In genomic region chr11:113806403-113806802, GRCh38 we compare ENCODE assay signal across 10 cellular contexts. TPM values are rescaled to one million over a fixed set of nuclear protein-coding genes. Genes with fewer than 3 reads are reported as not detected.
DNase-seq lines count a peak whose midpoint lies in the region; ATAC-seq and TF ChIP-seq lines count a peak whose summit lies in the region.
"Had no signal": no experiment of that assay in that cellular context is flagged by ENCODE, and none has a peak within 500 bp of the region (broad histone marks: within the 10 kb centered on the region; RNA-seq: fewer than 3 reads in every experiment).

No MANE protein-coding gene starts in this region.

- H3K4me1 Mint-ChIP-seq in activated CD4-positive, alpha-beta memory T cell treated with anti-CD3 and anti-CD28 coated beads for 36 hours (ENCODE audit: low read depth), result no peaks in the 10 kb centered on the region

- H3K4me3 ChIP-seq in OCI-LY7 (ENCODE audit: low read depth, low read length, poor library complexity, severe bottlenecking) (no peak overlapping the region), esophagus squamous epithelium (no peak overlapping the region), psoas muscle (no peak overlapping the region)
- H3K4me3 ChIP-seq: SJSA1 had no signal

- BruUV-seq in OCI-LY7 (replicated peaks; lab: Mats Ljungman, UMichigan), result no TSS peak

- peaks cover 22% of the 10 kb centered on the region for H3K36me3 Mint-ChIP-seq in activated CD4-positive, alpha-beta memory T cell treated with anti-CD3 and anti-CD28 coated beads for 36 hours

- H3K9me3 Mint-ChIP-seq in activated CD4-positive, alpha-beta memory T cell treated with anti-CD3 and anti-CD28 coated beads for 36 hours, result no peaks in the 10 kb centered on the region

- no peak overlapping the region for H3K4me2 ChIP-seq in OCI-LY7 (ENCODE audit: low read length)

- H3K79me2 ChIP-seq in OCI-LY7 (ENCODE audit: insufficient read depth, low read depth, low read length), result no peaks in the 10 kb centered on the region

- no peak for TF ChIP-seq POLR2A in esophagus squamous epithelium (IDR thresholded peaks at IDR 0.05)

- peaks cover 88% of the 10 kb centered on the region for H3K36me3 ChIP-seq in OCI-LY7 (ENCODE audit: insufficient read depth, low read length)
- H3K36me3 ChIP-seq in esophagus squamous epithelium, result peaks cover 0 to 99% (median 13%) of the 10 kb centered on the region in 3 donors
- peaks cover 22 to 99% of the 10 kb centered on the region in 2 donors for H3K36me3 ChIP-seq in psoas muscle (ENCODE audit: insufficient read depth in 1 of 2, low read depth in 1 of 2)

- H3K4me3 Mint-ChIP-seq in activated CD4-positive, alpha-beta memory T cell treated with anti-CD3 and anti-CD28 coated beads for 36 hours, result no peak overlapping the region

- H3K27me3 ChIP-seq in esophagus squamous epithelium, result no peaks in the 10 kb centered on the region
- H3K27me3 ChIP-seq in psoas muscle (ENCODE audit: insufficient read depth in 3 of 3, low read length in 2 of 3), result no peaks in the 10 kb centered on the region
- H3K27me3 ChIP-seq: neutrophil, SJSA1 had no signal

- CTCF ChIA-PET in OCI-LY7 (lab: Charles Lee; ENCODE audit: unreplicated experiment), result no interaction called here
- CTCF ChIA-PET in activated CD4-positive, alpha-beta memory T cell treated with anti-CD3 and anti-CD28 coated beads for 36 hours (lab: Charles Lee), result interaction anchor here (0.9 to 1.2 kb wide), 4 partner anchors 10 to 179 kb away, joined by 3 to 4 read pairs (median 4); partner anchors contain the start of gene ZW10

- POLR2A ChIA-PET in OCI-LY7 (lab: Charles Lee), result interaction anchor here (0.6 kb wide), 1 partner anchor 54 kb away, joined by 7 read pairs; no protein-coding TSS in a partner anchor
- POLR2A ChIA-PET in activated CD4-positive, alpha-beta memory T cell treated with anti-CD3 and anti-CD28 coated beads for 36 hours (lab: Charles Lee), result no interaction called here

- no peaks in the 10 kb centered on the region for H3K27me3 Mint-ChIP-seq in activated CD4-positive, alpha-beta memory T cell treated with anti-CD3 and anti-CD28 coated beads for 36 hours

- no peak overlapping the region for H3K27ac Mint-ChIP-seq in activated CD4-positive, alpha-beta memory T cell treated with anti-CD3 and anti-CD28 coated beads for 36 hours

- 92 to 100% methylated on average over 2 of the region's 2 CpGs for whole genome bisulfite sequencing in esophagus squamous epithelium, 2 donors
- 91 to 98% (median 97%) methylated on average over 2 of the region's 2 CpGs for WGBS in psoas muscle, 3 donors

- DNase-seq in D341Med (ENCODE audit: low spot score), result peak; percentile 53
- DNase-seq in OCI-LY7 (ENCODE audit: low spot score), result peak; percentile 46
- DNase-seq in esophagus squamous epithelium (lab: John Stamatoyannopoulos, UW), result no peak
- no peak for DNase-seq in psoas muscle
- DNase-seq in NCI-H2029 (lab: John Stamatoyannopoulos, UW), result no peak
- no peak for DNase-seq in middle frontal gyrus (ENCODE audit: extremely low spot score, low spot score)
- no peak for DNase-seq in activated CD4-positive, alpha-beta memory T cell treated with anti-CD3 and anti-CD28 coated beads for 36 hours

- peak; percentile 57 for ATAC-seq in GM21723 (IDR thresholded peaks at IDR 0.05; ENCODE audit: unreplicated experiment)
- peak; percentile 53 to 72 (median 64) for ATAC-seq in psoas muscle

- no peak overlapping the region for H2AFZ ChIP-seq in OCI-LY7 (ENCODE audit: low read length)

- no peaks in the 10 kb centered on the region for H3K9me2 ChIP-seq in OCI-LY7 (ENCODE audit: insufficient read depth, low read length)

- H3K4me1 ChIP-seq in OCI-LY7 (ENCODE audit: insufficient read depth, low read length, poor library complexity, severe bottlenecking) (no peaks in the 10 kb centered on the region), esophagus squamous epithelium (no peaks in the 10 kb centered on the region), psoas muscle (no peaks in the 10 kb centered on the region)
- H3K4me1 ChIP-seq: SJSA1 had no signal

- TF ChIP-seq CTCF in OCI-LY7 (conservative IDR thresholded peaks at IDR 0.05; ENCODE audit: low read length) (peak; percentile 77), esophagus squamous epithelium (IDR thresholded peaks at IDR 0.05) (peak in 4 of 6 experiments; percentile 12 to 47 (median 17)), psoas muscle (IDR thresholded peaks at IDR 0.05) (peak; percentile 22)

- H4K20me1 ChIP-seq in OCI-LY7 (ENCODE audit: insufficient read depth, low read length), result no peaks in the 10 kb centered on the region

- intact Hi-C loops in OCI-LY7 (cut with micrococcal nuclease; ENCODE audit: unreplicated experiment) (loop anchor here (5.0 kb wide), 2 partner anchors 71 to 456 kb away; partner anchors contain the start of gene USP28), esophagus squamous epithelium (cut with DNase I) (no loop called here), psoas muscle (cut with DNase I) (no loop called here)
- intact Hi-C loops in activated CD4-positive, alpha-beta memory T cell treated with anti-CD3 and anti-CD28 coated beads for 36 hours (cut with micrococcal nuclease), result no loop called here

- no peak overlapping the region for H3K27ac ChIP-seq in OCI-LY7 (ENCODE audit: low read depth, low read length, poor library complexity, severe bottlenecking)
- no peak overlapping the region for H3K27ac ChIP-seq in esophagus squamous epithelium
- no peak overlapping the region for H3K27ac ChIP-seq in psoas muscle
- H3K27ac ChIP-seq: neutrophil, SJSA1 had no signal

- no peaks in the 10 kb centered on the region for H3K9me3 ChIP-seq in OCI-LY7 (ENCODE audit: low read length)
- no peaks in the 10 kb centered on the region for H3K9me3 ChIP-seq in esophagus squamous epithelium
- H3K9me3 ChIP-seq in psoas muscle, result no peaks in the 10 kb centered on the region
- H3K9me3 ChIP-seq: neutrophil, SJSA1 had no signal

RNA-seq across cellular contexts. Expression of gene CLDN25, which starts 26.8 kb away (rescaled TPM):
- not detected in 2 replicates for total RNA-seq in OCI-LY7 (2014; rRNA removed; shearing (Covaris generic))
- not detected in 2 replicates for total RNA-seq in OCI-LY7 (2022)
- not detected for total RNA-seq in esophagus squamous epithelium
- total RNA-seq in psoas muscle, result not detected
- not detected for polyA plus RNA-seq in psoas muscle
- not detected for total RNA-seq in activated CD4-positive, alpha-beta memory T cell treated with anti-CD3 and anti-CD28 coated beads for 36 hours
- total RNA-seq: SJSA1 had no signal

RNA-seq across cellular contexts. Expression of gene ZW10, which starts 32.9 kb away (rescaled TPM):
- total RNA-seq in OCI-LY7 (2014; rRNA removed; shearing (Covaris generic)), result 15.9 and 18.9 TPM in 2 replicates
- total RNA-seq in OCI-LY7 (2022), result 19.2 and 19.9 TPM in 2 replicates
- total RNA-seq in esophagus squamous epithelium, result 10 to 100 TPM; 11.3 to 17.1 (median 15.2) TPM
- total RNA-seq in psoas muscle, result 10 to 100 TPM; 10.8 to 17.5 (median 16.7) TPM
- 10 to 100 TPM; 11.7 to 26.6 (median 13.2) TPM for polyA plus RNA-seq in psoas muscle
- 10 to 100 TPM; 14.6 to 15.2 TPM for total RNA-seq in activated CD4-positive, alpha-beta memory T cell treated with anti-CD3 and anti-CD28 coated beads for 36 hours

Comparison
In these comparisons a context has a peak if more than half of its experiments do, and no peak if none do; other contexts are left out.
1. DNase-seq: peak in D341Med (single experiment) and OCI-LY7 (single experiment); none in esophagus squamous epithelium (single experiment), psoas muscle (0 of 2), NCI-H2029 (single experiment), middle frontal gyrus (single experiment) and activated CD4-positive, alpha-beta memory T cell treated with anti-CD3 and anti-CD28 coated beads for 36 hours (single experiment).
2. CTCF ChIP-seq: peak in every context shown above with its lines; median percentile 77 in OCI-LY7; 22 in psoas muscle; 17 in esophagus squamous epithelium.